Comparison of ENCODE assay signal across 1 cellular context in the genomic region with DNA sequence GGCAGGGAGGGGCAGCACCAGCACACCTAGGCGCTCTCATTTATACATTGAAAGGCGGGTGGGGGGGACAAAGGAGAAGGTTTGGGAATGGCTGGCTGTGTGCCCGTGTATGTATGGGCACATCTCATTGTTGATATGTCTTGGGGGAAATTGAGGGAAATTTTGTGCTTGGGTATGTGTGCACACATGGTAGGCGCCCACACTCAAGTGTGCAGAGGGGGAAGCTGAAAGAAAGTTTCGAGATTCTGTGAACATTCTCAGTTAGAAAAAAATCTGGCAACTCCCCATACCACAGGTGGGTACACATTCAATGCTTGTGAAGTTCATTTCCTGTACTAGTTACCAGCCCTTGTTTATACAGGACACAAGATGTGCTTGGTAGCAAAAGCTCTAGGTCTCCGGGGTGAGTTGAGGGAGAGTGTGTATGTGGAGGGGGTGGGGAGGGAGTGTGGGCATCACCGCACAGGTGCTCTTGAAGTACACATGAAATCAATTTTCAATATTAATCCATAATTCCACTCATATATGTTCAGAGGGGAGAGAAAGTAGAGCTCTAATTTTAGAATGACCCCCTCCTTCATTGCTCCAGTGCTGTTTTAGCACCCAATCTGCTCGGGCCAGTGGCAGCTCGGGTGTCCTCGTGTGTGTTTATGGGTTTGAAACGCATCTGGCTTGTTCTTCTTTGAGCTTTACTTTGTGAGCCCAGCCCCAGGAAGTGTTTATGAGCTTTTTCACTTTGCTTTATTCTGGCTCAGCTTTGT.
A peak's percentile ranks its signal among the peaks of the same experiment; 100 is the strongest.
TF ChIP-seq lines count a peak whose summit lies in the region.

No MANE protein-coding gene starts in this region.

TF ChIP-seq in GM12878, 131 proteins besides CTCF, POLR2A, EP300 and RAD21 (continued from another document and continues in another):
- TF ChIP-seq, protein P1, sequence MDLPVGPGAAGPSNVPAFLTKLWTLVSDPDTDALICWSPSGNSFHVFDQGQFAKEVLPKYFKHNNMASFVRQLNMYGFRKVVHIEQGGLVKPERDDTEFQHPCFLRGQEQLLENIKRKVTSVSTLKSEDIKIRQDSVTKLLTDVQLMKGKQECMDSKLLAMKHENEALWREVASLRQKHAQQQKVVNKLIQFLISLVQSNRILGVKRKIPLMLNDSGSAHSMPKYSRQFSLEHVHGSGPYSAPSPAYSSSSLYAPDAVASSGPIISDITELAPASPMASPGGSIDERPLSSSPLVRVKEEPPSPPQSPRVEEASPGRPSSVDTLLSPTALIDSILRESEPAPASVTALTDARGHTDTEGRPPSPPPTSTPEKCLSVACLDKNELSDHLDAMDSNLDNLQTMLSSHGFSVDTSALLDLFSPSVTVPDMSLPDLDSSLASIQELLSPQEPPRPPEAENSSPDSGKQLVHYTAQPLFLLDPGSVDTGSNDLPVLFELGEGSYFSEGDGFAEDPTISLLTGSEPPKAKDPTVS (IDR thresholded peaks at IDR 0.05; ENCODE audit: low read depth, low read length): no peak
- TF ChIP-seq, protein P2, sequence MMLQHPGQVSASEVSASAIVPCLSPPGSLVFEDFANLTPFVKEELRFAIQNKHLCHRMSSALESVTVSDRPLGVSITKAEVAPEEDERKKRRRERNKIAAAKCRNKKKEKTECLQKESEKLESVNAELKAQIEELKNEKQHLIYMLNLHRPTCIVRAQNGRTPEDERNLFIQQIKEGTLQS (IDR thresholded peaks at IDR 0.05; ENCODE audit: borderline replicate concordance, extremely low read depth, low read depth, low read length): no peak
- TF ChIP-seq SREBF1 (IDR thresholded peaks at IDR 0.05; ENCODE audit: low read length): no peak
- 0 out of 2 replicates have a peak, but pooled peaks have one; percentile 8 for TF ChIP-seq MEF2A (IDR thresholded peaks at IDR 0.05; ENCODE audit: insufficient read depth, low read depth, low read length)
- peak; percentile 57; the same call in 1 of the 2 replicates for TF ChIP-seq PAX5 (IDR thresholded peaks at IDR 0.05; ENCODE audit: borderline replicate concordance, low read depth, low read length)
- TF ChIP-seq MXI1 (IDR thresholded peaks at IDR 0.05; ENCODE audit: low read depth, low read length): peak; percentile 68
- TF ChIP-seq ZNF384 (IDR thresholded peaks at IDR 0.05; ENCODE audit: borderline replicate concordance, low read depth, low read length): peak; percentile 91
- TF ChIP-seq FOXK2 (IDR thresholded peaks at IDR 0.05): no peak; the same call in 1 of the 2 replicates
- no peak for TF ChIP-seq HDAC2 (IDR thresholded peaks at IDR 0.05)
- TF ChIP-seq PAX8 (IDR thresholded peaks at IDR 0.05): peak; percentile 93; the same call in 1 of the 2 replicates
- no peak; the same call in 1 of the 2 replicates for TF ChIP-seq IRF4 (IDR thresholded peaks at IDR 0.05; ENCODE audit: low read depth, low read length)
- peak; percentile 87 for TF ChIP-seq SMAD1 (IDR thresholded peaks at IDR 0.05; ENCODE audit: low read depth, partially characterized antibody)
- peak; percentile 78 for TF ChIP-seq TBL1XR1 (IDR thresholded peaks at IDR 0.05; ENCODE audit: low read depth, low read length)
- no peak for TF ChIP-seq STAT1 (conservative IDR thresholded peaks at IDR 0.05)
- peak; percentile 93 for TF ChIP-seq RELA (IDR thresholded peaks at IDR 0.05; ENCODE audit: borderline replicate concordance, partially characterized antibody)
- 0 out of 2 replicates have a peak, but pooled peaks have one; percentile 15 for TF ChIP-seq TCF12 (IDR thresholded peaks at IDR 0.05; ENCODE audit: low read depth, low read length)
- TF ChIP-seq, protein P3, sequence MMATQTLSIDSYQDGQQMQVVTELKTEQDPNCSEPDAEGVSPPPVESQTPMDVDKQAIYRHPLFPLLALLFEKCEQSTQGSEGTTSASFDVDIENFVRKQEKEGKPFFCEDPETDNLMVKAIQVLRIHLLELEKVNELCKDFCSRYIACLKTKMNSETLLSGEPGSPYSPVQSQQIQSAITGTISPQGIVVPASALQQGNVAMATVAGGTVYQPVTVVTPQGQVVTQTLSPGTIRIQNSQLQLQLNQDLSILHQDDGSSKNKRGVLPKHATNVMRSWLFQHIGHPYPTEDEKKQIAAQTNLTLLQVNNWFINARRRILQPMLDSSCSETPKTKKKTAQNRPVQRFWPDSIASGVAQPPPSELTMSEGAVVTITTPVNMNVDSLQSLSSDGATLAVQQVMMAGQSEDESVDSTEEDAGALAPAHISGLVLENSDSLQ (IDR thresholded peaks at IDR 0.05): no peak; the same call in 1 of the 2 replicates
- peak; percentile 29; the same call in 1 of the 2 replicates for TF ChIP-seq CREB1 (IDR thresholded peaks at IDR 0.05; ENCODE audit: low read depth)
- TF ChIP-seq, protein P4, sequence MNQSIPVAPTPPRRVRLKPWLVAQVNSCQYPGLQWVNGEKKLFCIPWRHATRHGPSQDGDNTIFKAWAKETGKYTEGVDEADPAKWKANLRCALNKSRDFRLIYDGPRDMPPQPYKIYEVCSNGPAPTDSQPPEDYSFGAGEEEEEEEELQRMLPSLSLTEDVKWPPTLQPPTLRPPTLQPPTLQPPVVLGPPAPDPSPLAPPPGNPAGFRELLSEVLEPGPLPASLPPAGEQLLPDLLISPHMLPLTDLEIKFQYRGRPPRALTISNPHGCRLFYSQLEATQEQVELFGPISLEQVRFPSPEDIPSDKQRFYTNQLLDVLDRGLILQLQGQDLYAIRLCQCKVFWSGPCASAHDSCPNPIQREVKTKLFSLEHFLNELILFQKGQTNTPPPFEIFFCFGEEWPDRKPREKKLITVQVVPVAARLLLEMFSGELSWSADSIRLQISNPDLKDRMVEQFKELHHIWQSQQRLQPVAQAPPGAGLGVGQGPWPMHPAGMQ (IDR thresholded peaks at IDR 0.05; ENCODE audit: borderline replicate concordance): no peak
- no peak for TF ChIP-seq TCF7 (IDR thresholded peaks at IDR 0.05; ENCODE audit: borderline replicate concordance)
- TF ChIP-seq HCFC1 (IDR thresholded peaks at IDR 0.05; ENCODE audit: low read length): no peak
- TF ChIP-seq, protein P5, sequence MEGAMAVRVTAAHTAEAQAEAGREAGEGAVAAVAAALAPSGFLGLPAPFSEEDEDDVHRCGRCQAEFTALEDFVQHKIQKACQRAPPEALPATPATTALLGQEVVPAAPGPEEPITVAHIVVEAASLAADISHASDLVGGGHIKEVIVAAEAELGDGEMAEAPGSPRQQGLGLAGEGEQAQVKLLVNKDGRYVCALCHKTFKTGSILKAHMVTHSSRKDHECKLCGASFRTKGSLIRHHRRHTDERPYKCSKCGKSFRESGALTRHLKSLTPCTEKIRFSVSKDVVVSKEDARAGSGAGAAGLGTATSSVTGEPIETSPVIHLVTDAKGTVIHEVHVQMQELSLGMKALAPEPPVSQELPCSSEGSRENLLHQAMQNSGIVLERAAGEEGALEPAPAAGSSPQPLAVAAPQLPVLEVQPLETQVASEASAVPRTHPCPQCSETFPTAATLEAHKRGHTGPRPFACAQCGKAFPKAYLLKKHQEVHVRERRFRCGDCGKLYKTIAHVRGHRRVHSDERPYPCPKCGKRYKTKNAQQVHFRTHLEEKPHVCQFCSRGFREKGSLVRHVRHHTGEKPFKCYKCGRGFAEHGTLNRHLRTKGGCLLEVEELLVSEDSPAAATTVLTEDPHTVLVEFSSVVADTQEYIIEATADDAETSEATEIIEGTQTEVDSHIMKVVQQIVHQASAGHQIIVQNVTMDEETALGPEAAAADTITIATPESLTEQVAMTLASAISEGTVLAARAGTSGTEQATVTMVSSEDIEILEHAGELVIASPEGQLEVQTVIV (IDR thresholded peaks at IDR 0.05; ENCODE audit: borderline replicate concordance, partially characterized antibody): no peak
- TF ChIP-seq FOS (IDR thresholded peaks at IDR 0.05; ENCODE audit: borderline replicate concordance, extremely low read depth, insufficient read length): no peak
- peak; percentile 75 for TF ChIP-seq IKZF1 (conservative IDR thresholded peaks at IDR 0.05)
- TF ChIP-seq ZNF207 (IDR thresholded peaks at IDR 0.05; ENCODE audit: borderline replicate concordance): no peak
- peak; percentile 81; the same call in 1 of the 2 replicates for TF ChIP-seq RCOR1 (conservative IDR thresholded peaks at IDR 0.05; ENCODE audit: low read depth, low read length)
- peak; percentile 68 for TF ChIP-seq EED (IDR thresholded peaks at IDR 0.05; ENCODE audit: low read depth)
- TF ChIP-seq, protein P6, sequence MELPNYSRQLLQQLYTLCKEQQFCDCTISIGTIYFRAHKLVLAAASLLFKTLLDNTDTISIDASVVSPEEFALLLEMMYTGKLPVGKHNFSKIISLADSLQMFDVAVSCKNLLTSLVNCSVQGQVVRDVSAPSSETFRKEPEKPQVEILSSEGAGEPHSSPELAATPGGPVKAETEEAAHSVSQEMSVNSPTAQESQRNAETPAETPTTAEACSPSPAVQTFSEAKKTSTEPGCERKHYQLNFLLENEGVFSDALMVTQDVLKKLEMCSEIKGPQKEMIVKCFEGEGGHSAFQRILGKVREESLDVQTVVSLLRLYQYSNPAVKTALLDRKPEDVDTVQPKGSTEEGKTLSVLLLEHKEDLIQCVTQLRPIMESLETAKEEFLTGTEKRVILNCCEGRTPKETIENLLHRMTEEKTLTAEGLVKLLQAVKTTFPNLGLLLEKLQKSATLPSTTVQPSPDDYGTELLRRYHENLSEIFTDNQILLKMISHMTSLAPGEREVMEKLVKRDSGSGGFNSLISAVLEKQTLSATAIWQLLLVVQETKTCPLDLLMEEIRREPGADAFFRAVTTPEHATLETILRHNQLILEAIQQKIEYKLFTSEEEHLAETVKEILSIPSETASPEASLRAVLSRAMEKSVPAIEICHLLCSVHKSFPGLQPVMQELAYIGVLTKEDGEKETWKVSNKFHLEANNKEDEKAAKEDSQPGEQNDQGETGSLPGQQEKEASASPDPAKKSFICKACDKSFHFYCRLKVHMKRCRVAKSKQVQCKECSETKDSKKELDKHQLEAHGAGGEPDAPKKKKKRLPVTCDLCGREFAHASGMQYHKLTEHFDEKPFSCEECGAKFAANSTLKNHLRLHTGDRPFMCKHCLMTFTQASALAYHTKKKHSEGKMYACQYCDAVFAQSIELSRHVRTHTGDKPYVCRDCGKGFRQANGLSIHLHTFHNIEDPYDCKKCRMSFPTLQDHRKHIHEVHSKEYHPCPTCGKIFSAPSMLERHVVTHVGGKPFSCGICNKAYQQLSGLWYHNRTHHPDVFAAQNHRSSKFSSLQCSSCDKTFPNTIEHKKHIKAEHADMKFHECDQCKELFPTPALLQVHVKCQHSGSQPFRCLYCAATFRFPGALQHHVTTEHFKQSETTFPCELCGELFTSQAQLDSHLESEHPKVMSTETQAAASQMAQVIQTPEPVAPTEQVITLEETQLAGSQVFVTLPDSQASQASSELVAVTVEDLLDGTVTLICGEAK (IDR thresholded peaks at IDR 0.05; ENCODE audit: borderline replicate concordance): peak; percentile 45; the same call in 1 of the 2 replicates
- no peak for TF ChIP-seq LARP7 (IDR thresholded peaks at IDR 0.05)
- TF ChIP-seq YY1 (IDR thresholded peaks at IDR 0.05; ENCODE audit: low read depth, low read length): no peak
- peak; percentile 91 for TF ChIP-seq RUNX3 (IDR thresholded peaks at IDR 0.05; ENCODE audit: low read length)
- TF ChIP-seq, protein P7, sequence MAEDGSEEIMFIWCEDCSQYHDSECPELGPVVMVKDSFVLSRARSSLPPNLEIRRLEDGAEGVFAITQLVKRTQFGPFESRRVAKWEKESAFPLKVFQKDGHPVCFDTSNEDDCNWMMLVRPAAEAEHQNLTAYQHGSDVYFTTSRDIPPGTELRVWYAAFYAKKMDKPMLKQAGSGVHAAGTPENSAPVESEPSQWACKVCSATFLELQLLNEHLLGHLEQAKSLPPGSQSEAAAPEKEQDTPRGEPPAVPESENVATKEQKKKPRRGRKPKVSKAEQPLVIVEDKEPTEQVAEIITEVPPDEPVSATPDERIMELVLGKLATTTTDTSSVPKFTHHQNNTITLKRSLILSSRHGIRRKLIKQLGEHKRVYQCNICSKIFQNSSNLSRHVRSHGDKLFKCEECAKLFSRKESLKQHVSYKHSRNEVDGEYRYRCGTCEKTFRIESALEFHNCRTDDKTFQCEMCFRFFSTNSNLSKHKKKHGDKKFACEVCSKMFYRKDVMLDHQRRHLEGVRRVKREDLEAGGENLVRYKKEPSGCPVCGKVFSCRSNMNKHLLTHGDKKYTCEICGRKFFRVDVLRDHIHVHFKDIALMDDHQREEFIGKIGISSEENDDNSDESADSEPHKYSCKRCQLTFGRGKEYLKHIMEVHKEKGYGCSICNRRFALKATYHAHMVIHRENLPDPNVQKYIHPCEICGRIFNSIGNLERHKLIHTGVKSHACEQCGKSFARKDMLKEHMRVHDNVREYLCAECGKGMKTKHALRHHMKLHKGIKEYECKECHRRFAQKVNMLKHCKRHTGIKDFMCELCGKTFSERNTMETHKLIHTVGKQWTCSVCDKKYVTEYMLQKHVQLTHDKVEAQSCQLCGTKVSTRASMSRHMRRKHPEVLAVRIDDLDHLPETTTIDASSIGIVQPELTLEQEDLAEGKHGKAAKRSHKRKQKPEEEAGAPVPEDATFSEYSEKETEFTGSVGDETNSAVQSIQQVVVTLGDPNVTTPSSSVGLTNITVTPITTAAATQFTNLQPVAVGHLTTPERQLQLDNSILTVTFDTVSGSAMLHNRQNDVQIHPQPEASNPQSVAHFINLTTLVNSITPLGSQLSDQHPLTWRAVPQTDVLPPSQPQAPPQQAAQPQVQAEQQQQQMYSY (CRISPR knock-in tag; IDR thresholded peaks at IDR 0.05): no peak
- TF ChIP-seq, protein P8, sequence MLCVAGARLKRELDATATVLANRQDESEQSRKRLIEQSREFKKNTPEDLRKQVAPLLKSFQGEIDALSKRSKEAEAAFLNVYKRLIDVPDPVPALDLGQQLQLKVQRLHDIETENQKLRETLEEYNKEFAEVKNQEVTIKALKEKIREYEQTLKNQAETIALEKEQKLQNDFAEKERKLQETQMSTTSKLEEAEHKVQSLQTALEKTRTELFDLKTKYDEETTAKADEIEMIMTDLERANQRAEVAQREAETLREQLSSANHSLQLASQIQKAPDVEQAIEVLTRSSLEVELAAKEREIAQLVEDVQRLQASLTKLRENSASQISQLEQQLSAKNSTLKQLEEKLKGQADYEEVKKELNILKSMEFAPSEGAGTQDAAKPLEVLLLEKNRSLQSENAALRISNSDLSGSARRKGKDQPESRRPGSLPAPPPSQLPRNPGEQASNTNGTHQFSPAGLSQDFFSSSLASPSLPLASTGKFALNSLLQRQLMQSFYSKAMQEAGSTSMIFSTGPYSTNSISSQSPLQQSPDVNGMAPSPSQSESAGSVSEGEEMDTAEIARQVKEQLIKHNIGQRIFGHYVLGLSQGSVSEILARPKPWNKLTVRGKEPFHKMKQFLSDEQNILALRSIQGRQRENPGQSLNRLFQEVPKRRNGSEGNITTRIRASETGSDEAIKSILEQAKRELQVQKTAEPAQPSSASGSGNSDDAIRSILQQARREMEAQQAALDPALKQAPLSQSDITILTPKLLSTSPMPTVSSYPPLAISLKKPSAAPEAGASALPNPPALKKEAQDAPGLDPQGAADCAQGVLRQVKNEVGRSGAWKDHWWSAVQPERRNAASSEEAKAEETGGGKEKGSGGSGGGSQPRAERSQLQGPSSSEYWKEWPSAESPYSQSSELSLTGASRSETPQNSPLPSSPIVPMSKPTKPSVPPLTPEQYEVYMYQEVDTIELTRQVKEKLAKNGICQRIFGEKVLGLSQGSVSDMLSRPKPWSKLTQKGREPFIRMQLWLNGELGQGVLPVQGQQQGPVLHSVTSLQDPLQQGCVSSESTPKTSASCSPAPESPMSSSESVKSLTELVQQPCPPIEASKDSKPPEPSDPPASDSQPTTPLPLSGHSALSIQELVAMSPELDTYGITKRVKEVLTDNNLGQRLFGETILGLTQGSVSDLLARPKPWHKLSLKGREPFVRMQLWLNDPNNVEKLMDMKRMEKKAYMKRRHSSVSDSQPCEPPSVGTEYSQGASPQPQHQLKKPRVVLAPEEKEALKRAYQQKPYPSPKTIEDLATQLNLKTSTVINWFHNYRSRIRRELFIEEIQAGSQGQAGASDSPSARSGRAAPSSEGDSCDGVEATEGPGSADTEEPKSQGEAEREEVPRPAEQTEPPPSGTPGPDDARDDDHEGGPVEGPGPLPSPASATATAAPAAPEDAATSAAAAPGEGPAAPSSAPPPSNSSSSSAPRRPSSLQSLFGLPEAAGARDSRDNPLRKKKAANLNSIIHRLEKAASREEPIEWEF (IDR thresholded peaks at IDR 0.05; ENCODE audit: insufficient replicate concordance, low read depth, low read length): peak; percentile 84
